Comparison of ENCODE assay signal across 11 cellular contexts in genomic region chr7:76293407-76293901, GRCh38. TPM values are rescaled to one million over a fixed set of nuclear protein-coding genes. Genes with fewer than 3 reads are reported as not detected.
DNase-seq lines count a peak whose midpoint lies in the region; ATAC-seq and TF ChIP-seq lines count a peak whose summit lies in the region.
"Had no signal": no experiment of that assay in that cellular context is flagged by ENCODE, and none has a peak within 500 bp of the region (broad histone marks: within the 10 kb centered on the region; RNA-seq: fewer than 3 reads in every experiment).

No MANE protein-coding gene starts in this region.

- H3K27me3 ChIP-seq in right atrium auricular region (no peaks in the 10 kb centered on the region), trophoblast cell (ENCODE audit: insufficient read depth, low read length) (no peaks in the 10 kb centered on the region), aorta (ENCODE audit: control insufficient read depth in 1 of 2, insufficient read depth in 2 of 2, low read length in 1 of 2) (no peaks in the 10 kb centered on the region), endodermal cell (ENCODE audit: control insufficient read depth, insufficient read depth, low read length, poor library complexity, severe bottlenecking) (no peaks in the 10 kb centered on the region)
- H3K27me3 ChIP-seq: pancreas had no signal

- H3K27me3 Mint-ChIP-seq in endodermal cell (ENCODE audit: insufficient read depth): no peaks in the 10 kb centered on the region
- H3K27me3 Mint-ChIP-seq: activated T-cell treated with anti-CD3 and anti-CD28 coated beads, Interleukin-2, amount 50 U/mL, for 24 hours had no signal

- WGBS in trophoblast cell (ENCODE audit: extremely low coverage, insufficient coverage, insufficient read length): no CpG with 5 or more reads among the region's 8 CpGs
- WGBS in aorta, 2 donors: 73 to 76% methylated on average over 8 of the region's 8 CpGs
- WGBS in endodermal cell (ENCODE audit: insufficient coverage in 1 of 2, insufficient read length in 1 of 2), 2 experiments: 94 to 96% methylated on average over 7 to 8 of the region's 8 CpGs

- ATAC-seq in Right ventricle myocardium inferior (no peak), esophagus mucosa (peak; percentile 35), aorta (ENCODE audit: low FRiP score) (no peak)

- intact Hi-C loops in Right ventricle myocardium inferior (cut with DNase I): no loop called here
- intact Hi-C loops in aorta (cut with DNase I): no loop called here

- peak overlapping the region; percentile 62 for H3K18ac ChIP-seq in trophoblast cell (ENCODE audit: low read length)

- H3K4me1 ChIP-seq in right atrium auricular region (peaks cover 2 to 50% of the 10 kb centered on the region in 2 donors), trophoblast cell (ENCODE audit: control insufficient read depth in 1 of 2, insufficient read depth in 2 of 2, low read length in 2 of 2) (peaks cover 40 to 53% of the 10 kb centered on the region in 2 experiments), aorta (ENCODE audit: control insufficient read depth in 1 of 2, insufficient read depth in 2 of 2, low read length in 2 of 2) (peaks cover 0 to 3% of the 10 kb centered on the region in 2 donors), endodermal cell (ENCODE audit: control insufficient read depth, insufficient read depth, low read length) (no peaks in the 10 kb centered on the region)

- H3K27ac Mint-ChIP-seq in endodermal cell: no peak overlapping the region
- H3K27ac Mint-ChIP-seq: activated T-cell treated with anti-CD3 and anti-CD28 coated beads, Interleukin-2, amount 50 U/mL, for 24 hours had no signal

- peak overlapping the region; percentile 98 for H2BK12ac ChIP-seq in trophoblast cell (ENCODE audit: low read length)

- no peak overlapping the region for H3K9ac ChIP-seq in trophoblast cell (ENCODE audit: low read length)
- H3K9ac ChIP-seq in endodermal cell (ENCODE audit: extremely low read depth, low read length, poor library complexity, severe bottlenecking): no peak overlapping the region

- no peaks in the 10 kb centered on the region for H3K9me3 Mint-ChIP-seq in endodermal cell
- H3K9me3 Mint-ChIP-seq: activated T-cell treated with anti-CD3 and anti-CD28 coated beads, Interleukin-2, amount 50 U/mL, for 24 hours had no signal

- H3K27ac ChIP-seq in right atrium auricular region (peak overlapping the region; percentile 94 to 97), trophoblast cell (ENCODE audit: low read depth, low read length) (peak overlapping the region; percentile 77), aorta (ENCODE audit: low read depth in 1 of 2, low read length in 2 of 2) (peak overlapping the region; percentile 47 to 93), endodermal cell (ENCODE audit: low read depth, low read length) (no peak overlapping the region)

- no peaks in the 10 kb centered on the region for H3K36me3 ChIP-seq in right atrium auricular region
- H3K36me3 ChIP-seq in trophoblast cell (ENCODE audit: control insufficient read depth in 1 of 2, insufficient read depth in 2 of 2, low read length in 2 of 2): no peaks in the 10 kb centered on the region
- H3K36me3 ChIP-seq in aorta (ENCODE audit: control insufficient read depth in 1 of 2, insufficient read depth in 2 of 2, low read length in 1 of 2): no peaks in the 10 kb centered on the region
- H3K36me3 ChIP-seq in endodermal cell (ENCODE audit: control insufficient read depth, insufficient read depth, low read length): no peaks in the 10 kb centered on the region
- H3K36me3 ChIP-seq: pancreas had no signal

- H3K79me1 ChIP-seq in trophoblast cell (ENCODE audit: low read length): peaks cover 34% of the 10 kb centered on the region

- TF ChIP-seq CTCF in right atrium auricular region (IDR thresholded peaks at IDR 0.05) (no peak), endodermal cell (conservative IDR thresholded peaks at IDR 0.05) (no peak)

- H4K12ac ChIP-seq in trophoblast cell (ENCODE audit: low read depth, low read length): peak overlapping the region; percentile 46

- no peak overlapping the region for H3K4me3 ChIP-seq in right atrium auricular region
- H3K4me3 ChIP-seq in trophoblast cell (ENCODE audit: low read depth, low read length): no peak overlapping the region
- no peak overlapping the region for H3K4me3 ChIP-seq in aorta (ENCODE audit: low read length in 2 of 2)
- H3K4me3 ChIP-seq in endodermal cell (ENCODE audit: low read length): no peak overlapping the region

- DNase-seq in right atrium auricular region (ENCODE audit: low spot score): no peak
- no peak for DNase-seq in Right ventricle myocardium inferior (ENCODE audit: missing footprints)
- DNase-seq in trophoblast cell: peak; percentile 85 to 86
- DNase-seq in aorta: no peak
- no peak for DNase-seq in mesenteric fat pad (ENCODE audit: low spot score)
- no peak for DNase-seq in NCI-H2081 treated with DMSO at 0.1 percent for 48 hours (lab: John Stamatoyannopoulos, UW)
- DNase-seq in endodermal cell: no peak
- DNase-seq: activated T-cell treated with anti-CD3 and anti-CD28 coated beads, Interleukin-2, amount 50 U/mL, for 24 hours; NCI-H146 had no signal

- H3K4me3 Mint-ChIP-seq in endodermal cell: no peak overlapping the region
- H3K4me3 Mint-ChIP-seq: activated T-cell treated with anti-CD3 and anti-CD28 coated beads, Interleukin-2, amount 50 U/mL, for 24 hours had no signal

- H2AFZ ChIP-seq in trophoblast cell (ENCODE audit: insufficient read depth, low read length, poor library complexity): no peak overlapping the region

- H3K9me3 ChIP-seq in right atrium auricular region (no peaks in the 10 kb centered on the region), trophoblast cell (ENCODE audit: insufficient read depth, low read depth, low read length) (no peaks in the 10 kb centered on the region), aorta (ENCODE audit: control insufficient read depth, low read length) (no peaks in the 10 kb centered on the region), endodermal cell (ENCODE audit: control insufficient read depth, low read length) (no peaks in the 10 kb centered on the region)
- H3K9me3 ChIP-seq: pancreas had no signal

- H3K36me3 Mint-ChIP-seq in endodermal cell (ENCODE audit: low read depth): no peaks in the 10 kb centered on the region

- H3K14ac ChIP-seq in trophoblast cell (ENCODE audit: low read length): peak overlapping the region; percentile 84

- peak overlapping the region; percentile 89 for H2BK5ac ChIP-seq in trophoblast cell (ENCODE audit: low read depth, low read length, poor library complexity)

- peak overlapping the region; percentile 1 for H3K4me2 ChIP-seq in trophoblast cell (ENCODE audit: low read length)

- peak overlapping the region; percentile 95 for H4K91ac ChIP-seq in trophoblast cell (ENCODE audit: low read depth, low read length)

- H3K79me2 ChIP-seq in trophoblast cell (ENCODE audit: control insufficient read depth, insufficient read depth, low read length, poor library complexity): peaks cover 5% of the 10 kb centered on the region

- peak overlapping the region; percentile 78 for H3K4ac ChIP-seq in trophoblast cell (ENCODE audit: low read depth, low read length)

- H3K23ac ChIP-seq in trophoblast cell (ENCODE audit: low read length): no peak overlapping the region

- H3K4me1 Mint-ChIP-seq in endodermal cell: peaks cover 9% of the 10 kb centered on the region

- H4K8ac ChIP-seq in trophoblast cell (ENCODE audit: low read depth, low read length): peak overlapping the region; percentile 76

- peak overlapping the region; percentile 94 for H2BK120ac ChIP-seq in trophoblast cell (ENCODE audit: insufficient read depth, low read length, poor library complexity)

- H2AK5ac ChIP-seq in trophoblast cell (ENCODE audit: low read length): peak overlapping the region; percentile 15

RNA-seq across cellular contexts. Expression of gene HSPB1, which starts 9.0 kb away (rescaled TPM):
- total RNA-seq in right atrium auricular region (1,000 to 10,000 TPM; 1,006 to 1,433 TPM), Right ventricle myocardium inferior (3,139 TPM), esophagus mucosa (4,957 TPM), aorta (1,000 to 10,000 TPM; 1,225 to 2,295 TPM), mesenteric fat pad (813 TPM), endodermal cell (100 to 1,000 TPM; 244 to 248 TPM)
- polyA plus RNA-seq in trophoblast cell (2013): 1,533 and 1,664 TPM in 2 replicates
- polyA plus RNA-seq in aorta: 1,000 to 10,000 TPM in 1 of 2 donors, 100 to 1,000 TPM in 1; 742 to 1,817 TPM
- polyA plus RNA-seq in endodermal cell (2013, experiment 1 of 2): 401 TPM
- 422 TPM for polyA plus RNA-seq in endodermal cell (2013, experiment 2 of 2)

Comparison
In these comparisons a context has a peak if more than half of its experiments do, and no peak if none do; other contexts are left out.
1. DNase-seq: peak in trophoblast cell (2 of 2); none in right atrium auricular region (single experiment), Right ventricle myocardium inferior (single experiment), aorta (0 of 2), mesenteric fat pad (single experiment), NCI-H2081 treated with DMSO at 0.1 percent for 48 hours (single experiment) and endodermal cell (single experiment).